ENCODE assay signal across 8 cellular contexts in the genomic region with DNA sequence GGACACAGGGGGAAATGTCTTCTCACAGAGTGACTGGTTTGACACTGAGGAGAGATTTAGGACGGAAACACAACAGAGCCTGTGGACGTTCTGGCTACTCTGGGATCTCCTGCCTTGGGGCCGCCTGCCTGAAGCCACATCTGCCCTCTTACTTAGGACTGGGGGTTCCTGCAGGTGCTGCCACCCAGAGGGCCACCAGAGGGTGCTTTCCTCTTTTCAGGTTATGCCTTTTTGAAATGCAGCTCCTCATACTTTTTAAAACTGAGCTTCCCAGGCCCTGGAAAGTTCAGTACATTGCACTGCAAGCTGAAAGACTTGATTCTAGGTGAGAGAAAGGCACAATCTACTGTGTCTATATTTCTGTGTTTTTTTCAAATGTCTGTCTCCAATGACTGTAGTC.
DNase-seq lines count a peak whose midpoint lies in the region; FAIRE-seq and TF ChIP-seq lines count a peak whose summit lies in the region.

No MANE protein-coding gene starts in this region.

- H3K9me3 Mint-ChIP-seq in astrocyte (ENCODE audit: unreplicated experiment), result peaks cover 15% of the 10 kb centered on the region

- H2AFZ ChIP-seq in astrocyte (ENCODE audit: low read depth, low read length), result no peak overlapping the region

- intact Hi-C loops in lower leg skin (cut with DNase I; ENCODE audit: low total_unique reads), result no loop called here

- H3K4me3 ChIP-seq in astrocyte (ENCODE audit: insufficient read depth, low read depth, low read length) (no peak overlapping the region), lower leg skin (ENCODE audit: low read depth, poor library complexity, severe bottlenecking) (no peak overlapping the region)

- peak overlapping the region; percentile 50 for H3K4me3 Mint-ChIP-seq in astrocyte (ENCODE audit: unreplicated experiment)

- H3K4me1 Mint-ChIP-seq in astrocyte (ENCODE audit: low read depth, unreplicated experiment), result peaks cover 39% of the 10 kb centered on the region

- no peak for FAIRE-seq in astrocyte (lab: Jason Lieb, UNC)

- TF ChIP-seq CTCF in astrocyte (IDR thresholded peaks at IDR 0.05; ENCODE audit: insufficient read depth, low read depth, low read length) (peak; percentile 35), lower leg skin (IDR thresholded peaks at IDR 0.05) (no peak)

- H3K36me3 ChIP-seq in astrocyte (ENCODE audit: insufficient read depth, low read length), result no peaks in the 10 kb centered on the region

- H4K20me1 ChIP-seq in astrocyte (ENCODE audit: insufficient read depth, low read length), result no peaks in the 10 kb centered on the region

- H3K36me3 Mint-ChIP-seq in astrocyte (ENCODE audit: low read depth, unreplicated experiment), result peaks cover 14% of the 10 kb centered on the region

- peaks cover 12% of the 10 kb centered on the region for H3K4me1 ChIP-seq in astrocyte (ENCODE audit: insufficient read depth, low read length)

- H3K27me3 Mint-ChIP-seq in astrocyte (ENCODE audit: low read depth, unreplicated experiment), result no peaks in the 10 kb centered on the region

- H3K9ac ChIP-seq in astrocyte (ENCODE audit: low read length), result no peak overlapping the region

- H3K27me3 ChIP-seq in astrocyte (ENCODE audit: insufficient read depth, low read length), result no peaks in the 10 kb centered on the region

- no peaks in the 10 kb centered on the region for H3K79me2 ChIP-seq in astrocyte (ENCODE audit: insufficient read depth, low read length)

- peaks cover 5% of the 10 kb centered on the region for H3K9me3 ChIP-seq in astrocyte (ENCODE audit: insufficient read depth, low read depth, low read length)

- in situ Hi-C loops in KBM-7 (cut with MboI; ENCODE audit: low pct_unique_long_range_greater_than_20kb, low sequenced_read_pairs), result no loop called here

- no peak overlapping the region for H3K27ac ChIP-seq in astrocyte (ENCODE audit: low read depth, low read length)

- H3K27ac Mint-ChIP-seq in astrocyte (ENCODE audit: unreplicated experiment), result peak overlapping the region; percentile 42

- no peak for TF ChIP-seq POLR2A in lower leg skin (IDR thresholded peaks at IDR 0.05)

- DNase-seq in NCI-H1417 (lab: John Stamatoyannopoulos, UW) (peak in 2 of 3 experiments; percentile 8 to 17), NCI-H1417 treated with DMSO at 0.1 percent for 48 hours (lab: John Stamatoyannopoulos, UW) (no peak), KBM-7 (peak; percentile 27), astrocyte (ENCODE audit: low read depth) (no peak), kidney tubule cell (ENCODE audit: low spot score) (peak; percentile 61), cerebellar nuclear complex (lab: John Stamatoyannopoulos, UW) (no peak), lower leg skin (ENCODE audit: low spot score in 2 of 2) (no peak), NCI-H187 treated with DMSO at 0.1 percent for 48 hours (lab: John Stamatoyannopoulos, UW) (no peak)

- no peak overlapping the region for H3K4me2 ChIP-seq in astrocyte (ENCODE audit: low read length)

- 79 to 81% methylated on average over 3 of the region's 3 CpGs for WGBS in lower leg skin, 2 donors

Comparison
In these comparisons a context has a peak if more than half of its experiments do, and no peak if none do; other contexts are left out.
1. DNase-seq: peak in NCI-H1417 (2 of 3), KBM-7 (single experiment) and kidney tubule cell (single experiment); none in NCI-H1417 treated with DMSO at 0.1 percent for 48 hours (single experiment), astrocyte (single experiment), cerebellar nuclear complex (0 of 2), lower leg skin (0 of 2) and NCI-H187 treated with DMSO at 0.1 percent for 48 hours (single experiment).